20 cellular contexts compared by ENCODE assay signal in genomic region chr12:57732726-57733593, GRCh38. TPM values are rescaled to one million over a fixed set of nuclear protein-coding genes. Genes with fewer than 3 reads are reported as not detected.
DNase-seq lines count a peak whose midpoint lies in the region; ATAC-seq, FAIRE-seq and TF ChIP-seq lines count a peak whose summit lies in the region.
"Had no signal": no experiment of that assay in that cellular context is flagged by ENCODE, and none has a peak within 500 bp of the region (broad histone marks: within the 10 kb centered on the region; RNA-seq: fewer than 3 reads in every experiment).

No MANE protein-coding gene starts in this region.

- POLR2A ChIA-PET in CD4-positive, alpha-beta memory T cell (lab: Charles Lee; ENCODE audit: partially characterized antibody), result interaction anchor here (1.3 to 1.7 kb wide), 2 partner anchors 11 to 13 kb away, joined by 3 to 5 read pairs; no protein-coding TSS in a partner anchor
- POLR2A ChIA-PET in activated CD4-positive, alpha-beta memory T cell treated with anti-CD3 and anti-CD28 coated beads for 36 hours (lab: Charles Lee), result no interaction called here
- POLR2A ChIA-PET in naive thymus-derived CD8-positive, alpha-beta T cell (lab: Charles Lee), result interaction anchor here (1.0 to 1.2 kb wide), 3 partner anchors 8 to 19 kb away, joined by 3 to 4 read pairs (median 4); partner anchors contain the start of gene CDK4

- peak overlapping the region; percentile 7 for H3K27ac Mint-ChIP-seq in activated CD8-positive, alpha-beta memory T cell treated with anti-CD3 and anti-CD28 coated beads, Interleukin-2, amount 10 ng/mL, durations not matched to agents 7 days and 5 days
- H3K27ac Mint-ChIP-seq in CD4-positive, alpha-beta memory T cell, result peak overlapping the region in 4 of 7 donors; percentile 22 to 75 (median 70)
- H3K27ac Mint-ChIP-seq in activated CD4-positive, alpha-beta memory T cell treated with anti-CD3 and anti-CD28 coated beads for 36 hours, result peak overlapping the region; percentile 30
- peak overlapping the region in 7 of 10 donors; percentile 46 to 75 (median 66) for H3K27ac Mint-ChIP-seq in naive thymus-derived CD8-positive, alpha-beta T cell

- H3K36me3 ChIP-seq in CD4-positive, alpha-beta memory T cell (ENCODE audit: insufficient read depth, low read length), result peaks cover 79% of the 10 kb centered on the region

- H3K4me3 ChIP-seq in CD4-positive, alpha-beta memory T cell (ENCODE audit: low read length in 2 of 2), result no peak overlapping the region

- CTCF ChIA-PET in activated CD8-positive, alpha-beta memory T cell treated with anti-CD3 and anti-CD28 coated beads, Interleukin-2, amount 10 ng/mL, durations not matched to agents 7 days and 5 days (lab: Charles Lee), result interaction anchor here (1.3 to 3.1 kb wide), 2 partner anchors 8 to 25 kb away, joined by 3 to 13 read pairs; no protein-coding TSS in a partner anchor
- CTCF ChIA-PET in CD4-positive, alpha-beta memory T cell (lab: Charles Lee; ENCODE audit: partially characterized antibody), result interaction anchor here (2.7 kb wide), 1 partner anchor 9 kb away, joined by 9 read pairs; no protein-coding TSS in a partner anchor
- CTCF ChIA-PET in activated CD4-positive, alpha-beta memory T cell treated with anti-CD3 and anti-CD28 coated beads for 36 hours (lab: Charles Lee), result interaction anchor here (0.9 kb wide), 1 partner anchor 50 kb away, joined by 3 read pairs; the partner anchor contains the start of gene TSFM

- no peaks in the 10 kb centered on the region for H3K9me3 ChIP-seq in CD4-positive, alpha-beta memory T cell (ENCODE audit: control insufficient read depth in 1 of 2, low read length in 2 of 2)

- no peaks in the 10 kb centered on the region for H3K27me3 ChIP-seq in CD4-positive, alpha-beta memory T cell (ENCODE audit: insufficient read depth, low read length)

- no peak overlapping the region for H3K27ac ChIP-seq in CD4-positive, alpha-beta memory T cell (ENCODE audit: low read depth, low read length)

- FAIRE-seq in GM12891 (lab: Jason Lieb, UNC), result no peak
- FAIRE-seq: A204.1, D721Med, H54 had no signal

- no peaks in the 10 kb centered on the region for H3K4me1 Mint-ChIP-seq in activated CD8-positive, alpha-beta memory T cell treated with anti-CD3 and anti-CD28 coated beads, Interleukin-2, amount 10 ng/mL, durations not matched to agents 7 days and 5 days
- H3K4me1 Mint-ChIP-seq in CD4-positive, alpha-beta memory T cell, result peaks cover 16 to 23% (median 20%) of the 10 kb centered on the region in 4 donors
- H3K4me1 Mint-ChIP-seq in activated CD4-positive, alpha-beta memory T cell treated with anti-CD3 and anti-CD28 coated beads for 36 hours (ENCODE audit: low read depth), result peaks cover 10% of the 10 kb centered on the region
- H3K4me1 Mint-ChIP-seq in naive thymus-derived CD8-positive, alpha-beta T cell, result peaks cover 11 to 32% (median 22%) of the 10 kb centered on the region in 4 donors

- H3K4me3 Mint-ChIP-seq in activated CD8-positive, alpha-beta memory T cell treated with anti-CD3 and anti-CD28 coated beads, Interleukin-2, amount 10 ng/mL, durations not matched to agents 7 days and 5 days, result no peak overlapping the region
- no peak overlapping the region for H3K4me3 Mint-ChIP-seq in CD4-positive, alpha-beta memory T cell
- H3K4me3 Mint-ChIP-seq in activated CD4-positive, alpha-beta memory T cell treated with anti-CD3 and anti-CD28 coated beads for 36 hours, result no peak overlapping the region
- no peak overlapping the region for H3K4me3 Mint-ChIP-seq in naive thymus-derived CD8-positive, alpha-beta T cell
- H3K4me3 Mint-ChIP-seq: CD4-positive, CD25-positive, alpha-beta regulatory T cell had no signal

- no peak for DNase-seq in activated CD8-positive, alpha-beta memory T cell treated with anti-CD3 and anti-CD28 coated beads, Interleukin-2, amount 10 ng/mL, durations not matched to agents 7 days and 5 days
- DNase-seq in activated CD8-positive, alpha-beta memory T cell treated with anti-CD3 and anti-CD28 coated beads, Interleukin-2, amount 50 U/mL, for 4 hours, result no peak
- DNase-seq in CD4-positive, alpha-beta memory T cell, result no peak
- no peak for DNase-seq in activated CD4-positive, alpha-beta memory T cell treated with anti-CD3 and anti-CD28 coated beads for 36 hours
- DNase-seq in naive thymus-derived CD8-positive, alpha-beta T cell, result no peak
- DNase-seq in NOMO-1 (lab: John Stamatoyannopoulos, UW; ENCODE audit: unreplicated experiment in 2 of 2), result no peak
- DNase-seq in GM12891 (ENCODE audit: insufficient read length, low spot score), result no peak
- DNase-seq: CD4-positive, CD25-positive, alpha-beta regulatory T cell; DMS79 treated with DMSO at 0.1 percent for 48 hours; GF-D8; Kasumi-1; NCI-H187 treated with DMSO at 0.1 percent for 48 hours; NCI-H446; NCI-H748 treated with DMSO at 0.1 percent for 48 hours; SHP77 had no signal

- peaks cover 51% of the 10 kb centered on the region for H3K36me3 Mint-ChIP-seq in activated CD8-positive, alpha-beta memory T cell treated with anti-CD3 and anti-CD28 coated beads, Interleukin-2, amount 10 ng/mL, durations not matched to agents 7 days and 5 days
- H3K36me3 Mint-ChIP-seq in CD4-positive, alpha-beta memory T cell, result peaks cover 47 to 75% of the 10 kb centered on the region in 2 donors
- peaks cover 52% of the 10 kb centered on the region for H3K36me3 Mint-ChIP-seq in activated CD4-positive, alpha-beta memory T cell treated with anti-CD3 and anti-CD28 coated beads for 36 hours
- H3K36me3 Mint-ChIP-seq in naive thymus-derived CD8-positive, alpha-beta T cell, result peaks cover 0 to 88% (median 8%) of the 10 kb centered on the region in 3 donors

- ATAC-seq in activated CD8-positive, alpha-beta memory T cell treated with anti-CD3 and anti-CD28 coated beads, Interleukin-2, amount 10 ng/mL, durations not matched to agents 7 days and 5 days, result no peak
- ATAC-seq in naive thymus-derived CD8-positive, alpha-beta T cell, result no peak
- no peak for ATAC-seq in GM19455 (IDR thresholded peaks at IDR 0.05; ENCODE audit: unreplicated experiment)
- ATAC-seq: Panc1 had no signal

- no peak for TF ChIP-seq POLR2A in GM12891 (IDR thresholded peaks at IDR 0.05; ENCODE audit: low read depth, low read length)

- peaks cover 8% of the 10 kb centered on the region for H3K4me1 ChIP-seq in CD4-positive, alpha-beta memory T cell (ENCODE audit: insufficient read depth, low read length)

- intact Hi-C loops in CD4-positive, alpha-beta memory T cell (cut with micrococcal nuclease), result no loop called here
- intact Hi-C loops in activated CD4-positive, alpha-beta memory T cell treated with anti-CD3 and anti-CD28 coated beads for 36 hours (cut with micrococcal nuclease), result no loop called here

- H3K27me3 Mint-ChIP-seq in activated CD8-positive, alpha-beta memory T cell treated with anti-CD3 and anti-CD28 coated beads, Interleukin-2, amount 10 ng/mL, durations not matched to agents 7 days and 5 days, result no peaks in the 10 kb centered on the region
- no peaks in the 10 kb centered on the region for H3K27me3 Mint-ChIP-seq in CD4-positive, alpha-beta memory T cell
- H3K27me3 Mint-ChIP-seq in activated CD4-positive, alpha-beta memory T cell treated with anti-CD3 and anti-CD28 coated beads for 36 hours, result no peaks in the 10 kb centered on the region
- no peaks in the 10 kb centered on the region for H3K27me3 Mint-ChIP-seq in naive thymus-derived CD8-positive, alpha-beta T cell
- H3K27me3 Mint-ChIP-seq: CD4-positive, CD25-positive, alpha-beta regulatory T cell had no signal

- H3K9me3 Mint-ChIP-seq in activated CD8-positive, alpha-beta memory T cell treated with anti-CD3 and anti-CD28 coated beads, Interleukin-2, amount 10 ng/mL, durations not matched to agents 7 days and 5 days (ENCODE audit: low read depth), result no peaks in the 10 kb centered on the region
- peaks cover 0 to 1% (median 0%) of the 10 kb centered on the region in 8 donors for H3K9me3 Mint-ChIP-seq in CD4-positive, alpha-beta memory T cell
- H3K9me3 Mint-ChIP-seq in activated CD4-positive, alpha-beta memory T cell treated with anti-CD3 and anti-CD28 coated beads for 36 hours, result no peaks in the 10 kb centered on the region
- no peaks in the 10 kb centered on the region for H3K9me3 Mint-ChIP-seq in naive thymus-derived CD8-positive, alpha-beta T cell
- H3K9me3 Mint-ChIP-seq: CD4-positive, CD25-positive, alpha-beta regulatory T cell had no signal

RNA-seq across cellular contexts. Expression of gene AGAP2, which starts 5.6 kb away (rescaled TPM):
- 10 to 100 TPM; 70.7 to 72.7 TPM for total RNA-seq in activated CD8-positive, alpha-beta memory T cell treated with anti-CD3 and anti-CD28 coated beads, Interleukin-2, amount 10 ng/mL, durations not matched to agents 7 days and 5 days
- 10 to 100 TPM; 63.2 to 66.7 TPM for total RNA-seq in CD4-positive, alpha-beta memory T cell
- polyA plus RNA-seq in CD4-positive, alpha-beta memory T cell, result 1 to 10 TPM; 3.2 to 8.6 TPM
- total RNA-seq in activated CD4-positive, alpha-beta memory T cell treated with anti-CD3 and anti-CD28 coated beads for 36 hours, result 10 to 100 TPM; 32.4 to 34.0 TPM
- 10 to 100 TPM; 54.4 to 58.8 TPM for total RNA-seq in naive thymus-derived CD8-positive, alpha-beta T cell
- polyA plus RNA-seq in naive thymus-derived CD8-positive, alpha-beta T cell, result 1 to 10 TPM; 4.3 to 6.9 (median 5.6) TPM
- polyA plus RNA-seq in GM12891 (2012; ENCODE audit: low read depth, missing spikeins), result 6.3 TPM

RNA-seq across cellular contexts. Expression of gene TSPAN31, which starts 11.9 kb away (rescaled TPM):
- total RNA-seq in activated CD8-positive, alpha-beta memory T cell treated with anti-CD3 and anti-CD28 coated beads, Interleukin-2, amount 10 ng/mL, durations not matched to agents 7 days and 5 days, result 10 to 100 TPM in 1 of 2 experiments, 1 to 10 TPM in 1; 10.0 to 19.4 TPM
- 10 to 100 TPM; 27.5 to 30.6 TPM for total RNA-seq in CD4-positive, alpha-beta memory T cell
- polyA plus RNA-seq in CD4-positive, alpha-beta memory T cell, result 10 to 100 TPM; 37.5 to 76.2 TPM
- total RNA-seq in activated CD4-positive, alpha-beta memory T cell treated with anti-CD3 and anti-CD28 coated beads for 36 hours, result 10 to 100 TPM; 11.7 to 15.0 TPM
- 10 to 100 TPM; 22.5 to 24.8 TPM for total RNA-seq in naive thymus-derived CD8-positive, alpha-beta T cell
- 10 to 100 TPM; 42.2 to 53.3 (median 47.3) TPM for polyA plus RNA-seq in naive thymus-derived CD8-positive, alpha-beta T cell
- 24.1 TPM for polyA plus RNA-seq in GM12891 (2012; ENCODE audit: low read depth, missing spikeins)

RNA-seq across cellular contexts. Expression of gene CDK4, which starts 19.1 kb away (rescaled TPM):
- 100 to 1,000 TPM; 127 to 167 TPM for total RNA-seq in activated CD8-positive, alpha-beta memory T cell treated with anti-CD3 and anti-CD28 coated beads, Interleukin-2, amount 10 ng/mL, durations not matched to agents 7 days and 5 days
- 10 to 100 TPM; 44.4 to 48.3 TPM for total RNA-seq in CD4-positive, alpha-beta memory T cell
- 10 to 100 TPM; 85.0 to 99.7 TPM for polyA plus RNA-seq in CD4-positive, alpha-beta memory T cell
- 100 to 1,000 TPM; 181 to 195 TPM for total RNA-seq in activated CD4-positive, alpha-beta memory T cell treated with anti-CD3 and anti-CD28 coated beads for 36 hours
- 10 to 100 TPM; 44.6 to 49.0 TPM for total RNA-seq in naive thymus-derived CD8-positive, alpha-beta T cell
- 100 to 1,000 TPM in 1 of 3 donors, 10 to 100 TPM in 2; 71.3 to 101 (median 80.5) TPM for polyA plus RNA-seq in naive thymus-derived CD8-positive, alpha-beta T cell
- polyA plus RNA-seq in GM12891 (2012; ENCODE audit: low read depth, missing spikeins), result 100 TPM

RNA-seq across cellular contexts. Expression of gene MARCHF9, which starts 21.9 kb away (rescaled TPM):
- 10 to 100 TPM; 21.0 to 24.9 TPM for total RNA-seq in activated CD8-positive, alpha-beta memory T cell treated with anti-CD3 and anti-CD28 coated beads, Interleukin-2, amount 10 ng/mL, durations not matched to agents 7 days and 5 days
- total RNA-seq in CD4-positive, alpha-beta memory T cell, result 10 to 100 TPM; 58.0 to 62.8 TPM
- 1 to 10 TPM; 3.7 to 8.9 TPM for polyA plus RNA-seq in CD4-positive, alpha-beta memory T cell
- 10 to 100 TPM; 20.9 to 21.2 TPM for total RNA-seq in activated CD4-positive, alpha-beta memory T cell treated with anti-CD3 and anti-CD28 coated beads for 36 hours
- total RNA-seq in naive thymus-derived CD8-positive, alpha-beta T cell, result 10 to 100 TPM; 59.5 to 64.8 TPM
- polyA plus RNA-seq in naive thymus-derived CD8-positive, alpha-beta T cell, result 1 to 10 TPM; 2.2 to 6.6 (median 4.5) TPM
- polyA plus RNA-seq in GM12891 (2012; ENCODE audit: low read depth, missing spikeins), result 6.8 TPM

RNA-seq across cellular contexts. Expression of gene CYP27B1, which starts 33.9 kb away (rescaled TPM):
- 1 to 10 TPM; 4.5 to 5.4 TPM for total RNA-seq in activated CD8-positive, alpha-beta memory T cell treated with anti-CD3 and anti-CD28 coated beads, Interleukin-2, amount 10 ng/mL, durations not matched to agents 7 days and 5 days
- 1 to 10 TPM in 1 of 2 experiments, under 1 TPM in 1; 0.64 to 1.4 TPM for total RNA-seq in CD4-positive, alpha-beta memory T cell
- under 1 TPM; 0.55 to 0.93 TPM for polyA plus RNA-seq in CD4-positive, alpha-beta memory T cell
- total RNA-seq in activated CD4-positive, alpha-beta memory T cell treated with anti-CD3 and anti-CD28 coated beads for 36 hours, result 1 to 10 TPM; 7.1 to 8.2 TPM
- 1 to 10 TPM; 1.4 to 1.6 TPM for total RNA-seq in naive thymus-derived CD8-positive, alpha-beta T cell
- not detected for polyA plus RNA-seq in naive thymus-derived CD8-positive, alpha-beta T cell
- 0.85 TPM for polyA plus RNA-seq in GM12891 (2012; ENCODE audit: low read depth, missing spikeins)
- total RNA-seq: CD4-positive, CD25-positive, alpha-beta regulatory T cell had no signal

Comparison
In these comparisons a context has a peak if more than half of its experiments do, and no peak if none do; other contexts are left out.
1. H3K27ac Mint-ChIP-seq: peak in every context shown above with its lines; median percentile 70 in CD4-positive, alpha-beta memory T cell; 66 in naive thymus-derived CD8-positive, alpha-beta T cell; 30 in activated CD4-positive, alpha-beta memory T cell treated with anti-CD3 and anti-CD28 coated beads for 36 hours; 7 in activated CD8-positive, alpha-beta memory T cell treated with anti-CD3 and anti-CD28 coated beads, Interleukin-2, amount 10 ng/mL, durations not matched to agents 7 days and 5 days.